ENCODE assay signal across 10 cellular contexts in the genomic region with DNA sequence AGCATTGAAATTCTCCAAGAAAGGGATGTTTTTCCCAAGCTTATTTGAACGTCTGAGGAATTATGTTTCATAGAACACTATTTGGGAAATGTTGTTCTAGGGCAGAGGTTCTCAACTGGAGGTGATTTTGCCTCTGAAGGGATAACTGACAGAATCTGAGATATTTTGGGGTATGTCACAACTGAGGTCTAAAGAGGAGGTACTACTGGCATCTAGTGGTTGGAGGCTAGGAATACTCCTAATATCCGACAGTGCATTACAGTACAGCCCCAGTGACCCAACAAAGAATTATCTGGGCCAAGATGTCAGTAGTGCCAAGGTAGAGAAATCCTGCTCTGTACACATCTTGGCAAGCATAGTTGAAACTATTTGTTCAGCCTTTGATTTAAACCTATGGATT. TPM values are rescaled to one million over a fixed set of nuclear protein-coding genes. Genes with fewer than 3 reads are reported as not detected.
DNase-seq lines count a peak whose midpoint lies in the region; ATAC-seq, FAIRE-seq and TF ChIP-seq lines count a peak whose summit lies in the region.
"Had no signal": no experiment of that assay in that cellular context is flagged by ENCODE, and none has a peak within 500 bp of the region (broad histone marks: within the 10 kb centered on the region; RNA-seq: fewer than 3 reads in every experiment).

No MANE protein-coding gene starts in this region.

- 82% methylated on average over 2 of the region's 2 CpGs; no CpG with 5 or more reads in 1 of the 2 experiments for WGBS in endodermal cell (ENCODE audit: insufficient coverage in 1 of 2, insufficient read length in 1 of 2), 2 experiments
- WGBS in transverse colon (ENCODE audit: low coverage in 1 of 2), 2 donors = 80 to 83% methylated on average over 1 to 2 of the region's 2 CpGs

- in situ Hi-C loops in ACHN (cut with HindIII; ENCODE audit: low pct_ligation_motif_present, low pct_unique_long_range_greater_than_20kb, low sequenced_read_pairs) = no loop called here
- in situ Hi-C loops in transverse colon (cut with MboI; ENCODE audit: low pct_ligation_motif_present in 1 of 4, low pct_unique_long_range_greater_than_20kb in 1 of 4, low sequenced_read_pairs in 3 of 4) = no loop called here

- no peak overlapping the region for H2AFZ ChIP-seq in KMS-11 (ENCODE audit: low read depth)

- H3K4me3 Mint-ChIP-seq in endodermal cell (no peak overlapping the region), immature natural killer cell (no peak overlapping the region)
- H3K4me3 Mint-ChIP-seq: activated T-helper 17 cell treated with anti-CD3 and anti-CD28 coated beads, Interleukin-2, amount 50 U/mL, for 72 hours had no signal

- TF ChIP-seq CTCF in KMS-11 (conservative IDR thresholded peaks at IDR 0.05; ENCODE audit: low read depth, low read length) (peak; percentile 56), endodermal cell (conservative IDR thresholded peaks at IDR 0.05) (peak; percentile 69), transverse colon (IDR thresholded peaks at IDR 0.05) (no peak)

- DNase-seq in ACHN = peak; percentile 25
- no peak for DNase-seq in GM19239 (ENCODE audit: insufficient read length, low spot score)
- peak; percentile 45 for DNase-seq in endodermal cell
- DNase-seq in putamen (ENCODE audit: low spot score) = no peak
- DNase-seq in immature natural killer cell = no peak
- DNase-seq in transverse colon = no peak
- DNase-seq: NCI-H1694 treated with DMSO at 0.1 percent for 48 hours had no signal

- H3K4me1 Mint-ChIP-seq in endodermal cell (no peaks in the 10 kb centered on the region), immature natural killer cell (peaks cover 0 to 2% of the 10 kb centered on the region in 2 donors)
- H3K4me1 Mint-ChIP-seq: activated T-helper 17 cell treated with anti-CD3 and anti-CD28 coated beads, Interleukin-2, amount 50 U/mL, for 72 hours had no signal

- TF ChIP-seq EP300 in transverse colon (IDR thresholded peaks at IDR 0.05; ENCODE audit: low read depth) = no peak

- H3K9ac ChIP-seq in KMS-11 = no peak overlapping the region
- H3K9ac ChIP-seq in endodermal cell (ENCODE audit: extremely low read depth, low read length, poor library complexity, severe bottlenecking) = no peak overlapping the region

- intact Hi-C loops in transverse colon (cut with DNase I; ENCODE audit: low total_unique reads) = no loop called here

- peak; percentile 35 for FAIRE-seq in GM19239 (lab: Jason Lieb, UNC)

- H3K27ac ChIP-seq in KMS-11 (no peak overlapping the region), endodermal cell (ENCODE audit: low read depth, low read length) (no peak overlapping the region), transverse colon (no peak overlapping the region)

- no peaks in the 10 kb centered on the region for H3K36me3 Mint-ChIP-seq in endodermal cell (ENCODE audit: low read depth)
- no peaks in the 10 kb centered on the region for H3K36me3 Mint-ChIP-seq in immature natural killer cell

- H3K4me1 ChIP-seq in KMS-11 (ENCODE audit: low read depth, poor library complexity, severe bottlenecking) (peaks cover 21% of the 10 kb centered on the region), endodermal cell (ENCODE audit: control insufficient read depth, insufficient read depth, low read length) (no peaks in the 10 kb centered on the region), transverse colon (peaks cover 0 to 3% (median 0%) of the 10 kb centered on the region in 4 donors)

- no peak for TF ChIP-seq POLR2A in transverse colon (IDR thresholded peaks at IDR 0.05)

- no peaks in the 10 kb centered on the region for H3K27me3 ChIP-seq in KMS-11 (ENCODE audit: insufficient read depth, low read depth)
- H3K27me3 ChIP-seq in endodermal cell (ENCODE audit: control insufficient read depth, insufficient read depth, low read length, poor library complexity, severe bottlenecking) = peaks cover 16% of the 10 kb centered on the region
- no peaks in the 10 kb centered on the region for H3K27me3 ChIP-seq in transverse colon

- no peak for ATAC-seq in HG03442 (IDR thresholded peaks at IDR 0.05; ENCODE audit: unreplicated experiment)
- ATAC-seq: activated T-helper 17 cell treated with anti-CD3 and anti-CD28 coated beads, Interleukin-2, amount 50 U/mL, for 72 hours had no signal

- no peak overlapping the region for H3K4me3 ChIP-seq in KMS-11 (IDR thresholded peaks at IDR 0.05; ENCODE audit: insufficient read depth, low read depth, low read length)
- H3K4me3 ChIP-seq in endodermal cell (ENCODE audit: low read length) = no peak overlapping the region
- no peak overlapping the region for H3K4me3 ChIP-seq in transverse colon

- H3K27me3 Mint-ChIP-seq in endodermal cell (ENCODE audit: insufficient read depth) (peaks cover 11% of the 10 kb centered on the region), immature natural killer cell (ENCODE audit: low read depth in 3 of 3) (peaks cover 2 to 4% (median 3%) of the 10 kb centered on the region in 3 donors)

- H3K9me3 Mint-ChIP-seq in endodermal cell = no peaks in the 10 kb centered on the region
- H3K9me3 Mint-ChIP-seq in immature natural killer cell = no peaks in the 10 kb centered on the region
- H3K9me3 Mint-ChIP-seq: activated T-helper 17 cell treated with anti-CD3 and anti-CD28 coated beads, Interleukin-2, amount 50 U/mL, for 72 hours had no signal

- H3K4me2 ChIP-seq in KMS-11 = no peak overlapping the region

- H3K27ac Mint-ChIP-seq in endodermal cell = no peak overlapping the region
- H3K27ac Mint-ChIP-seq in immature natural killer cell = no peak overlapping the region
- H3K27ac Mint-ChIP-seq: activated T-helper 17 cell treated with anti-CD3 and anti-CD28 coated beads, Interleukin-2, amount 50 U/mL, for 72 hours had no signal

- no peaks in the 10 kb centered on the region for H4K20me1 ChIP-seq in KMS-11 (ENCODE audit: insufficient read depth)

- H3K9me3 ChIP-seq in endodermal cell (ENCODE audit: control insufficient read depth, low read length) (no peaks in the 10 kb centered on the region), transverse colon (no peaks in the 10 kb centered on the region)

- peaks cover 55% of the 10 kb centered on the region; the same call in 1 of the 2 replicates for H3K79me2 ChIP-seq in KMS-11 (ENCODE audit: insufficient read depth, low read depth)

- H3K36me3 ChIP-seq in KMS-11 (ENCODE audit: insufficient read depth) (no peaks in the 10 kb centered on the region), endodermal cell (ENCODE audit: control insufficient read depth, insufficient read depth, low read length) (no peaks in the 10 kb centered on the region), transverse colon (no peaks in the 10 kb centered on the region)

RNA-seq across cellular contexts. Expression of a gene that starts 6.4 kb away (rescaled TPM):
- 1 to 10 TPM; 2.0 to 6.2 TPM for total RNA-seq in endodermal cell
- 10.9 TPM for polyA plus RNA-seq in endodermal cell (2013, experiment 1 of 2)
- 9.1 TPM for polyA plus RNA-seq in endodermal cell (2013, experiment 2 of 2)
- polyA plus RNA-seq in immature natural killer cell = not detected
- 1 to 10 TPM; 1.5 to 3.8 (median 2.8) TPM for total RNA-seq in transverse colon

RNA-seq across cellular contexts. Expression of a gene that starts 58.3 kb away (rescaled TPM):
- total RNA-seq in endodermal cell = not detected
- not detected for polyA plus RNA-seq in endodermal cell (2013, experiment 1 of 2)
- polyA plus RNA-seq in endodermal cell (2013, experiment 2 of 2) = not detected
- not detected for polyA plus RNA-seq in immature natural killer cell
- total RNA-seq in transverse colon = not detected
- total RNA-seq: activated T-helper 17 cell treated with anti-CD3 and anti-CD28 coated beads, Interleukin-2, amount 50 U/mL, for 72 hours had no signal

Comparison
In these comparisons a context has a peak if more than half of its experiments do, and no peak if none do; other contexts are left out.
1. DNase-seq: peak in ACHN (single experiment) and endodermal cell (single experiment); none in GM19239 (single experiment), putamen (single experiment), immature natural killer cell (0 of 3) and transverse colon (single experiment).
2. CTCF ChIP-seq: peak in KMS-11 (single experiment) and endodermal cell (single experiment); none in transverse colon (0 of 5).